In genomic region chr13:49343255-49343654, GRCh38 we compare ENCODE assay signal across 27 cellular contexts.
"Had no signal": no experiment of that assay in that cellular context is flagged by ENCODE, and none has a peak within 500 bp of the region (broad histone marks: within the 10 kb centered on the region; RNA-seq: fewer than 3 reads in every experiment).

No MANE protein-coding gene starts in this region.

- H3K27ac ChIP-seq: esophagus muscularis mucosa, lower lobe of right lung, ovary, psoas muscle, sigmoid colon, spleen, testis, tibial artery had no signal

- H3K9me3 ChIP-seq: esophagus muscularis mucosa, lower lobe of right lung, ovary, psoas muscle, sigmoid colon, spleen, testis, tibial artery had no signal

- H3K4me1 ChIP-seq: lower lobe of right lung, psoas muscle, spleen, testis had no signal

- H3K27me3 ChIP-seq: esophagus muscularis mucosa, ovary, sigmoid colon, spleen, testis, tibial artery had no signal

- H3K27ac Mint-ChIP-seq: effector memory CD8-positive, alpha-beta T cell; natural killer cell; stimulated activated memory B cell treated with anti-CD40 and anti-IgM and Interleukin-4, amounts not matched to agents 10 μg/mL and 1 μg/mL and 100 μg/mL, for 72 hours; type B pancreatic cell had no signal

- FAIRE-seq: endometrium had no signal

- H3K36me3 ChIP-seq: ovary had no signal

- ATAC-seq: effector memory CD8-positive, alpha-beta T cell; left colon; left ventricle myocardium superior; lower lobe of right lung; natural killer cell; psoas muscle; right cardiac atrium; stimulated activated memory B cell treated with anti-CD40 and anti-IgM and Interleukin-4, amounts not matched to agents 10 μg/mL and 1 μg/mL and 100 μg/mL, for 72 hours; stimulated activated naive CD8-positive, alpha-beta T cell treated with anti-CD3 and anti-CD28 coated beads, Interleukin-15, Interleukin-2, amounts not matched to agents 100 U/mL and 50 U/mL, for 24 hours had no signal

- H3K4me3 ChIP-seq: esophagus muscularis mucosa, lower lobe of right lung, ovary, psoas muscle, sigmoid colon, spleen, testis, tibial artery had no signal

- H3K4me1 Mint-ChIP-seq: immature natural killer cell; natural killer cell; stimulated activated memory B cell treated with anti-CD40 and anti-IgM and Interleukin-4, amounts not matched to agents 10 μg/mL and 1 μg/mL and 100 μg/mL, for 72 hours had no signal

- H3K36me3 Mint-ChIP-seq: natural killer cell had no signal

- DNase-seq: cortex of kidney; effector memory CD8-positive, alpha-beta T cell; foreskin melanocyte; hypothalamus; immature natural killer cell; islet precursor cell; kidney glomerular epithelial cell; left colon; left ventricle myocardium superior; lower lobe of right lung; natural killer cell; occipital lobe; ovary; posterior cingulate gyrus; psoas muscle; right cardiac atrium; sigmoid colon; spleen; stimulated activated CD4-positive, alpha-beta T cell treated with anti-CD3 and anti-CD28 coated beads, Interleukin-4, amount 100 ng/mL, for 4 hours; stimulated activated naive CD8-positive, alpha-beta T cell treated with anti-CD3 and anti-CD28 coated beads, Interleukin-15, Interleukin-2, amounts not matched to agents 100 U/mL and 50 U/mL, for 24 hours; substantia nigra; testis; tibial artery had no signal

- H3K9me3 Mint-ChIP-seq: effector memory CD8-positive, alpha-beta T cell; immature natural killer cell; natural killer cell; stimulated activated memory B cell treated with anti-CD40 and anti-IgM and Interleukin-4, amounts not matched to agents 10 μg/mL and 1 μg/mL and 100 μg/mL, for 72 hours; type B pancreatic cell had no signal

- H3K4me3 Mint-ChIP-seq: effector memory CD8-positive, alpha-beta T cell; immature natural killer cell; natural killer cell; stimulated activated memory B cell treated with anti-CD40 and anti-IgM and Interleukin-4, amounts not matched to agents 10 μg/mL and 1 μg/mL and 100 μg/mL, for 72 hours; type B pancreatic cell had no signal

- H3K27me3 Mint-ChIP-seq: effector memory CD8-positive, alpha-beta T cell; stimulated activated memory B cell treated with anti-CD40 and anti-IgM and Interleukin-4, amounts not matched to agents 10 μg/mL and 1 μg/mL and 100 μg/mL, for 72 hours; type B pancreatic cell had no signal
